In genomic region chr3:52318186-52318793, GRCh38 we compare ENCODE assay signal across 17 cellular contexts. TPM values are rescaled to one million over a fixed set of nuclear protein-coding genes. Genes with fewer than 3 reads are reported as not detected.
DNase-seq lines count a peak whose midpoint lies in the region; ATAC-seq, FAIRE-seq and TF ChIP-seq lines count a peak whose summit lies in the region.
"Had no signal": no experiment of that assay in that cellular context is flagged by ENCODE, and none has a peak within 500 bp of the region (broad histone marks: within the 10 kb centered on the region; RNA-seq: fewer than 3 reads in every experiment).

No MANE protein-coding gene starts in this region.

- H3K36me3 Mint-ChIP-seq in GM23338 (ENCODE audit: low read depth) = no peaks in the 10 kb centered on the region
- no peaks in the 10 kb centered on the region for H3K36me3 Mint-ChIP-seq in progenitor cell of endocrine pancreas (ENCODE audit: insufficient read depth)

- H3K9me3 Mint-ChIP-seq in GM23338 (no peaks in the 10 kb centered on the region), progenitor cell of endocrine pancreas (ENCODE audit: low read depth) (no peaks in the 10 kb centered on the region)
- H3K9me3 Mint-ChIP-seq: activated T-helper 17 cell treated with anti-CD3 and anti-CD28 coated beads, Interleukin-2, amount 50 U/mL, for 72 hours; central memory CD8-positive, alpha-beta T cell; effector memory CD8-positive, alpha-beta T cell had no signal

- peak; percentile 11 for ATAC-seq in GM23338
- ATAC-seq in GM21786 (IDR thresholded peaks at IDR 0.05; ENCODE audit: unreplicated experiment) = no peak
- ATAC-seq in HG03139 (IDR thresholded peaks at IDR 0.05; ENCODE audit: unreplicated experiment) = no peak

- TF ChIP-seq POLR2A in H54 (IDR thresholded peaks at IDR 0.05; ENCODE audit: low read depth, low read length) = no peak

- H3K4me3 ChIP-seq in GM23338 (peak overlapping the region; percentile 56), iPS-18c (ENCODE audit: insufficient read depth, low read depth, low read length) (peak overlapping the region; percentile 59)

- H3K27ac Mint-ChIP-seq in GM23338 = no peak overlapping the region
- H3K27ac Mint-ChIP-seq in progenitor cell of endocrine pancreas = no peak overlapping the region
- H3K27ac Mint-ChIP-seq: activated T-helper 17 cell treated with anti-CD3 and anti-CD28 coated beads, Interleukin-2, amount 50 U/mL, for 72 hours had no signal

- H3K4me1 Mint-ChIP-seq in GM23338 (peaks cover 14% of the 10 kb centered on the region), progenitor cell of endocrine pancreas (ENCODE audit: low read depth) (peaks cover 6% of the 10 kb centered on the region)

- peaks cover 7% of the 10 kb centered on the region; the same call in 1 of the 2 replicates for H3K27me3 ChIP-seq in GM23338 (ENCODE audit: insufficient read depth)
- H3K27me3 ChIP-seq: adrenal gland had no signal

- H3K4me1 ChIP-seq in GM23338 (ENCODE audit: insufficient read depth) = peaks cover 5% of the 10 kb centered on the region; the same call in 1 of the 2 replicates

- H3K9me2 ChIP-seq in GM23338 (ENCODE audit: insufficient read depth) = no peaks in the 10 kb centered on the region

- no peaks in the 10 kb centered on the region for H3K9me3 ChIP-seq in iPS-18c (ENCODE audit: control insufficient read depth, insufficient read depth, low read length)
- H3K9me3 ChIP-seq: adrenal gland had no signal

- DNase-seq in GM23338 (ENCODE audit: low spot score) (peak; percentile 22), RPMI8226 (peak; percentile 47), progenitor cell of endocrine pancreas (ENCODE audit: low spot score, unreplicated experiment) (no peak), H54 (ENCODE audit: insufficient read length, low spot score) (no peak)
- no peak for DNase-seq in stimulated activated CD4-positive, alpha-beta T cell treated with anti-CD3 and anti-CD28 coated beads, Interleukin-1b, Interleukin-23, amount 100 ng/mL, for 48 hours
- DNase-seq: C1 segment of cervical spinal cord, DND-41, NCI-H2107, occipital lobe, WERI-Rb-1 had no signal

- H3K4me3 Mint-ChIP-seq in GM23338 (peak overlapping the region; percentile 75), progenitor cell of endocrine pancreas (ENCODE audit: low read depth) (peak overlapping the region; percentile 69)

- no peak overlapping the region for H3K27ac ChIP-seq in GM23338 (ENCODE audit: low read depth)
- H3K27ac ChIP-seq: adrenal gland, WERI-Rb-1 had no signal

- TF ChIP-seq CTCF in GM23338 (conservative IDR thresholded peaks at IDR 0.05; ENCODE audit: low read depth in 2 of 2) (no peak), progenitor cell of endocrine pancreas (IDR thresholded peaks at IDR 0.05; ENCODE audit: unreplicated experiment) (no peak)

- H4K20me1 ChIP-seq in GM23338 (replicated peaks; ENCODE audit: insufficient read depth) = no peaks in the 10 kb centered on the region

- H3K79me2 ChIP-seq in GM23338 (replicated peaks; ENCODE audit: insufficient read depth) = no peaks in the 10 kb centered on the region

- peak overlapping the region; percentile 28; the same call in 1 of the 2 replicates for H2AFZ ChIP-seq in GM23338

- H3K36me3 ChIP-seq in GM23338 (ENCODE audit: insufficient read depth) = no peaks in the 10 kb centered on the region
- H3K36me3 ChIP-seq: adrenal gland, WERI-Rb-1 had no signal

- H3K27me3 Mint-ChIP-seq in GM23338 (ENCODE audit: insufficient read depth, low read depth, poor library complexity) (peaks cover 11% of the 10 kb centered on the region), progenitor cell of endocrine pancreas (peaks cover 20% of the 10 kb centered on the region)
- H3K27me3 Mint-ChIP-seq: activated T-helper 17 cell treated with anti-CD3 and anti-CD28 coated beads, Interleukin-2, amount 50 U/mL, for 72 hours; central memory CD8-positive, alpha-beta T cell; effector memory CD8-positive, alpha-beta T cell had no signal

- no peak for FAIRE-seq in H54 (lab: Jason Lieb, UNC)

- H3F3A ChIP-seq in GM23338 (replicated peaks; ENCODE audit: low read depth) = 0 out of 2 replicates have a peak, but pooled peaks cover 4% of the 10 kb centered on the region

- H3K4me2 ChIP-seq in GM23338 = peak overlapping the region; percentile 78

TF ChIP-seq in GM23338, 12 proteins besides CTCF, POLR2A, EP300 and RAD21:
- TF ChIP-seq JUNB (IDR thresholded peaks at IDR 0.05; ENCODE audit: unreplicated experiment) (no peak), EZH2phosphoT487 (IDR thresholded peaks at IDR 0.05; ENCODE audit: unreplicated experiment) (no peak), STAT1 (IDR thresholded peaks at IDR 0.05; ENCODE audit: unreplicated experiment) (no peak), POLR2AphosphoS5 (IDR thresholded peaks at IDR 0.05; ENCODE audit: low read depth) (no peak), NANOG (IDR thresholded peaks at IDR 0.05; ENCODE audit: borderline replicate concordance) (no peak)

RNA-seq across cellular contexts. Expression of gene DNAH1, which starts 2.2 kb away (rescaled TPM):
- total RNA-seq in GM23338 (2014; rRNA removed; shearing (Covaris generic)) = 0.35 and 1.8 TPM in 2 replicates
- polyA plus RNA-seq in GM23338 (2016; fragmentation: Nextera tagmentation; extraction: Ambion mirVana) = 0.17 and 0.81 TPM in 2 replicates
- total RNA-seq in progenitor cell of endocrine pancreas = 11.6 and 14.0 TPM in 2 replicates

RNA-seq across cellular contexts. Expression of gene GLYCTK, which starts 30.7 kb away (rescaled TPM):
- 7.5 and 8.3 TPM in 2 replicates for total RNA-seq in GM23338 (2014; rRNA removed; shearing (Covaris generic))
- polyA plus RNA-seq in GM23338 (2016; fragmentation: Nextera tagmentation; extraction: Ambion mirVana) = 3.0 and 3.8 TPM in 2 replicates
- 52.5 and 53.6 TPM in 2 replicates for total RNA-seq in progenitor cell of endocrine pancreas

RNA-seq across cellular contexts. Expression of gene WDR82, which starts 39.8 kb away (rescaled TPM):
- 69.8 and 71.8 TPM in 2 replicates for total RNA-seq in GM23338 (2014; rRNA removed; shearing (Covaris generic))
- polyA plus RNA-seq in GM23338 (2016; fragmentation: Nextera tagmentation; extraction: Ambion mirVana) = 25.2 and 31.2 TPM in 2 replicates
- 89.3 and 93.1 TPM in 2 replicates for total RNA-seq in progenitor cell of endocrine pancreas

Comparison
In these comparisons a context has a peak if more than half of its experiments do, and no peak if none do; other contexts are left out.
1. DNase-seq: peak in GM23338 (single experiment) and RPMI8226 (single experiment); none in progenitor cell of endocrine pancreas (single experiment), stimulated activated CD4-positive, alpha-beta T cell treated with anti-CD3 and anti-CD28 coated beads, Interleukin-1b, Interleukin-23, amount 100 ng/mL, for 48 hours (single experiment) and H54 (single experiment).